32 cellular contexts compared by ENCODE assay signal in the genomic region with DNA sequence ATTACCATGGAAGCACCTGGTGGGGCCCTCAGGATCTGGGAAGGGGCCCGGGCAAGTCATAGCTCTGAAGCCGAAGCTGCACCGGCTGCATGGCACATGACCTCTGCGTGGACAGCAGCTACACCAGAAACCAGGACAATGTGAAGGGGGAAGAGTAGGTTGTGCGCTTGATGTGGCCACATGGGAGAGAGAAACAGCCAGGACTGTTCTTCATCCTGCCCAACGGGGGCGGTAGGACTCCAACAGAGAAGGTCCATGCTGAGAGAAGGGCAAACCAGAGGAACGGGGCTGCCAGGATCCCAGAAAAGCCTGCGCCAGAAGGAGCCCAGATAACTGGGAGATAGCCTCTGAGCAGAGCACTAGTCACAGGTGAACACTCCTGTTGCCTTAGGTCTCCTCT. TPM values are rescaled to one million over a fixed set of nuclear protein-coding genes. Genes with fewer than 3 reads are reported as not detected.
A peak's percentile ranks its signal among the peaks of the same experiment; 100 is the strongest.
DNase-seq lines count a peak whose midpoint lies in the region; ATAC-seq, FAIRE-seq and TF ChIP-seq lines count a peak whose summit lies in the region.
"Had no signal": no experiment of that assay in that cellular context is flagged by ENCODE, and none has a peak within 500 bp of the region (broad histone marks: within the 10 kb centered on the region; RNA-seq: fewer than 3 reads in every experiment).

No MANE protein-coding gene starts in this region.

- POLR2A ChIA-PET in A673 (lab: Charles Lee; ENCODE audit: low non-redundant PET) = no interaction called here
- POLR2A ChIA-PET in HCT116 (lab: Charles Lee) = no interaction called here
- POLR2A ChIA-PET in K562 (lab: Yijun Ruan, JAX) = no interaction called here

- no peak overlapping the region for H3K4me3 ChIP-seq in A673 (ENCODE audit: low read depth, low read length, poor library complexity, severe bottlenecking)
- H3K4me3 ChIP-seq in HCT116 (replicated peaks in 1 of 2; ENCODE audit: low read depth in 1 of 2, low read length in 2 of 2) = no peak overlapping the region
- H3K4me3 ChIP-seq in K562 = no peak overlapping the region
- no peak overlapping the region for H3K4me3 ChIP-seq in keratinocyte (ENCODE audit: control insufficient read depth in 2 of 3, extremely low read depth in 1 of 3, insufficient read depth in 2 of 3, low read depth in 1 of 3, low read length in 3 of 3)
- H3K4me3 ChIP-seq: gastrocnemius medialis, SJSA1, tibial nerve had no signal

- BruUV-seq in A673 (replicated peaks; lab: Mats Ljungman, UMichigan) = no TSS peak
- BruUV-seq in HCT116 (replicated peaks; lab: Mats Ljungman, UMichigan) = no TSS peak
- no TSS peak for BruUV-seq in K562 (replicated peaks; lab: Mats Ljungman, UMichigan)

- no peak overlapping the region for H2AFZ ChIP-seq in HCT116 (ENCODE audit: low read depth, low read length, poor library complexity, severe bottlenecking)
- H2AFZ ChIP-seq in K562 (ENCODE audit: low read depth, low read length) = no peak overlapping the region
- H2AFZ ChIP-seq in keratinocyte (ENCODE audit: control insufficient read depth, low read length) = no peak overlapping the region

- H3K9me3 ChIP-seq in A673 (ENCODE audit: low read depth, low read length, poor library complexity, severe bottlenecking) = no peaks in the 10 kb centered on the region
- H3K9me3 ChIP-seq in HCT116 (ENCODE audit: control insufficient read depth in 1 of 2, insufficient read depth in 1 of 2, low read depth in 1 of 2, low read length in 2 of 2) = no peaks in the 10 kb centered on the region
- H3K9me3 ChIP-seq in K562 (replicated peaks; ENCODE audit: control insufficient read depth, insufficient read depth, low read depth, low read length) = no peaks in the 10 kb centered on the region
- H3K9me3 ChIP-seq in keratinocyte (ENCODE audit: control insufficient read depth, low read depth, low read length) = no peaks in the 10 kb centered on the region
- H3K9me3 ChIP-seq: gastrocnemius medialis, neutrophil had no signal

- TF ChIP-seq CTCF in A673 (conservative IDR thresholded peaks at IDR 0.05; ENCODE audit: low read depth, low read length) = 0 out of 2 replicates have a peak, but pooled peaks have one; percentile 37
- peak; percentile 7 to 36 (median 24); a peak in 4 of 6 replicates for TF ChIP-seq CTCF in HCT116 (IDR thresholded peaks at IDR 0.05 in 2 of 3, conservative IDR thresholded peaks at IDR 0.05 in 1 of 3; ENCODE audit: borderline replicate concordance in 1 of 3, insufficient read depth in 1 of 3, low read depth in 2 of 3, low read length in 2 of 3)
- peak; percentile 14 to 38 (median 29); a peak in 3 of 6 replicates for TF ChIP-seq CTCF in K562 (IDR thresholded peaks at IDR 0.05 in 2 of 3, conservative IDR thresholded peaks at IDR 0.05 in 1 of 3; ENCODE audit: insufficient read depth in 2 of 3, low read depth in 1 of 3, low read length in 3 of 3)
- TF ChIP-seq CTCF in keratinocyte (optimal IDR thresholded peaks at IDR 0.05 in 1 of 3, IDR thresholded peaks at IDR 0.05 in 1 of 3, conservative IDR thresholded peaks at IDR 0.05 in 1 of 3; ENCODE audit: extremely low read depth in 1 of 3, insufficient read depth in 2 of 3, low read length in 3 of 3) = peak in 2 of 3 experiments; percentile 45 to 51

- no peak overlapping the region for H3K27ac Mint-ChIP-seq in activated naive CD8-positive, alpha-beta T cell treated with anti-CD3 and anti-CD28 coated beads for 36 hours
- H3K27ac Mint-ChIP-seq: activated CD4-positive, alpha-beta T cell treated with anti-CD3 and anti-CD28 coated beads for 36 hours; CD8-positive, alpha-beta T cell had no signal

- WGBS in K562 (ENCODE audit: insufficient coverage, low coverage, missing lambda C conversion rate) = 0% methylated on average over 8 of the region's 9 CpGs

- H3K9me2 ChIP-seq in HCT116 (ENCODE audit: insufficient read depth) = no peaks in the 10 kb centered on the region

- intact Hi-C loops in A673 (cut with micrococcal nuclease; ENCODE audit: unreplicated experiment) (no loop called here), HCT116 (cut with micrococcal nuclease) (no loop called here), K562 (cut with micrococcal nuclease) (no loop called here)

- no peaks in the 10 kb centered on the region for H4K20me1 ChIP-seq in HCT116 (ENCODE audit: insufficient read depth)
- no peaks in the 10 kb centered on the region for H4K20me1 ChIP-seq in K562 (replicated peaks; ENCODE audit: control insufficient read depth, insufficient read depth, low read length)
- H4K20me1 ChIP-seq in keratinocyte (ENCODE audit: control insufficient read depth, extremely low read depth, insufficient read depth, low read length) = no peaks in the 10 kb centered on the region

- dilution Hi-C loops in keratinocyte (cut with MboI; ENCODE audit: extremely low pct_ligation_motif_present, low sequenced_read_pairs) = no loop called here

- H3K36me3 ChIP-seq in A673 (ENCODE audit: insufficient read depth, low read length, poor library complexity, severe bottlenecking) (no peaks in the 10 kb centered on the region), HCT116 (ENCODE audit: control insufficient read depth in 1 of 2, insufficient read depth in 2 of 2, low read length in 2 of 2) (no peaks in the 10 kb centered on the region), K562 (ENCODE audit: control insufficient read depth, insufficient read depth, low read length) (no peaks in the 10 kb centered on the region), keratinocyte (ENCODE audit: control insufficient read depth in 2 of 2, extremely low read depth in 1 of 2, insufficient read depth in 2 of 2, low read length in 2 of 2) (no peaks in the 10 kb centered on the region)
- H3K36me3 ChIP-seq: brain microvascular endothelial cell, gastrocnemius medialis, neutrophil, SJSA1, tibial nerve had no signal

- H3K27me3 Mint-ChIP-seq in activated naive CD8-positive, alpha-beta T cell treated with anti-CD3 and anti-CD28 coated beads for 36 hours = peaks cover 34% of the 10 kb centered on the region

- no peak overlapping the region for H3K4me2 ChIP-seq in HCT116 (ENCODE audit: low read length)
- no peak overlapping the region for H3K4me2 ChIP-seq in K562 (ENCODE audit: insufficient read depth, low read length)
- no peak overlapping the region for H3K4me2 ChIP-seq in keratinocyte (ENCODE audit: control insufficient read depth, extremely low read depth, insufficient read depth, low read depth, low read length)

- FAIRE-seq in K562 (lab: Jason Lieb, UNC) = no peak
- no peak for FAIRE-seq in keratinocyte (lab: Jason Lieb, UNC)
- no peak for FAIRE-seq in HTR-8/SVneo (lab: Jason Lieb, UNC)
- FAIRE-seq: RCC 7860, TTC549 had no signal

- H3K36me3 Mint-ChIP-seq in activated naive CD8-positive, alpha-beta T cell treated with anti-CD3 and anti-CD28 coated beads for 36 hours = no peaks in the 10 kb centered on the region
- H3K36me3 Mint-ChIP-seq: CD8-positive, alpha-beta T cell had no signal

- TF ChIP-seq POLR2A in HCT116 (IDR thresholded peaks at IDR 0.05; ENCODE audit: borderline replicate concordance, extremely low read depth, insufficient read depth, insufficient read length) = no peak
- no peak for TF ChIP-seq POLR2A in K562 (conservative IDR thresholded peaks at IDR 0.05)

- peak; percentile 41 for TF ChIP-seq RAD21 in HCT116 (IDR thresholded peaks at IDR 0.05; ENCODE audit: low read depth)
- TF ChIP-seq RAD21 in K562 (CRISPR knock-in tag; conservative IDR thresholded peaks at IDR 0.05 in 1 of 2, IDR thresholded peaks at IDR 0.05 in 1 of 2) = peak in 1 of 2 experiments; percentile 27; a peak in 2 of 4 replicates

- ATAC-seq in HCT116 = peak; percentile 61
- no peak for ATAC-seq in K562
- ATAC-seq: activated CD4-positive, alpha-beta T cell treated with anti-CD3 and anti-CD28 coated beads for 36 hours; activated T-cell treated with anti-CD3 and anti-CD28 coated beads, Interleukin-2, amount 50 U/mL, for 4 hours; CD8-positive, alpha-beta T cell; gastrocnemius medialis had no signal

- H3K27ac ChIP-seq in A673 (ENCODE audit: low read depth, low read length, poor library complexity, severe bottlenecking) = no peak overlapping the region
- no peak overlapping the region for H3K27ac ChIP-seq in HCT116 (ENCODE audit: low read depth, low read length)
- no peak overlapping the region for H3K27ac ChIP-seq in K562 (ENCODE audit: extremely low read depth, low read depth, low read length)
- no peak overlapping the region for H3K27ac ChIP-seq in keratinocyte (ENCODE audit: control insufficient read depth, insufficient read depth, low read length)
- H3K27ac ChIP-seq: brain microvascular endothelial cell, gastrocnemius medialis, neutrophil, SJSA1, tibial nerve had no signal

- DNase-seq in A673 (ENCODE audit: low spot score) (no peak), HCT116 (ENCODE audit: low read depth, low spot score) (no peak), K562 (ENCODE audit: extremely low read depth in 1 of 4, low spot score in 3 of 4) (peak in 2 of 4 experiments; percentile 3 to 6), keratinocyte (ENCODE audit: low read depth, low spot score) (no peak), DMS79 (lab: John Stamatoyannopoulos, UW) (no peak), HTR-8/SVneo (ENCODE audit: insufficient read length, low spot score) (no peak), pons (ENCODE audit: low spot score) (no peak)
- DNase-seq in activated naive CD8-positive, alpha-beta T cell treated with anti-CD3 and anti-CD28 coated beads for 36 hours = no peak
- DNase-seq: 8988T; activated CD4-positive, alpha-beta T cell treated with anti-CD3 and anti-CD28 coated beads for 36 hours; activated CD8-positive, alpha-beta memory T cell treated with anti-CD3 and anti-CD28 coated beads for 24 hours; activated T-cell treated with anti-CD3 and anti-CD28 coated beads, Interleukin-2, amount 50 U/mL, for 4 hours; AML-193; brain microvascular endothelial cell; CD8-positive, alpha-beta T cell; DMS 273 treated with DMSO at 0.1 percent for 48 hours; effector CD8-positive, alpha-beta T cell; gastrocnemius medialis; GDM1; hypothalamus; Kasumi-1; NCI-H1694 treated with DMSO at 0.1 percent for 48 hours; NCI-H526 treated with DMSO at 0.1 percent for 48 hours had no signal

- H3K9me3 Mint-ChIP-seq in activated naive CD8-positive, alpha-beta T cell treated with anti-CD3 and anti-CD28 coated beads for 36 hours = peaks cover 4% of the 10 kb centered on the region

- H3K27me3 ChIP-seq in A673 (replicated peaks; ENCODE audit: insufficient read depth, low read depth, low read length, poor library complexity) (peaks cover 23% of the 10 kb centered on the region), HCT116 (ENCODE audit: insufficient read depth, low read length) (no peaks in the 10 kb centered on the region), K562 (ENCODE audit: control insufficient read depth in 2 of 2, insufficient read depth in 2 of 2, low read length in 2 of 2) (no peaks in the 10 kb centered on the region; a peak in 1 of 5 replicates), keratinocyte (ENCODE audit: control insufficient read depth, extremely low read depth, insufficient read depth, low read length) (peaks cover 17% of the 10 kb centered on the region)

- no peaks in the 10 kb centered on the region for H3K4me1 Mint-ChIP-seq in activated naive CD8-positive, alpha-beta T cell treated with anti-CD3 and anti-CD28 coated beads for 36 hours
- H3K4me1 Mint-ChIP-seq: activated CD4-positive, alpha-beta T cell treated with anti-CD3 and anti-CD28 coated beads for 36 hours had no signal

- no peak for TF ChIP-seq EP300 in K562 (IDR thresholded peaks at IDR 0.05; ENCODE audit: low read length)

- H3K4me1 ChIP-seq in A673 (ENCODE audit: insufficient read depth, low read length, poor library complexity, severe bottlenecking) = no peaks in the 10 kb centered on the region
- no peaks in the 10 kb centered on the region for H3K4me1 ChIP-seq in HCT116 (ENCODE audit: control insufficient read depth in 1 of 2, insufficient read depth in 2 of 2, low read length in 2 of 2)
- H3K4me1 ChIP-seq in K562 (replicated peaks in 1 of 2; ENCODE audit: control insufficient read depth in 2 of 2, insufficient read depth in 2 of 2, low read length in 2 of 2) = no peaks in the 10 kb centered on the region
- H3K4me1 ChIP-seq in keratinocyte (ENCODE audit: control insufficient read depth, extremely low read depth, insufficient read depth, low read length) = no peaks in the 10 kb centered on the region
- H3K4me1 ChIP-seq: gastrocnemius medialis, SJSA1, tibial nerve had no signal

- H3K4me3 Mint-ChIP-seq in activated naive CD8-positive, alpha-beta T cell treated with anti-CD3 and anti-CD28 coated beads for 36 hours = no peak overlapping the region
- H3K4me3 Mint-ChIP-seq: activated CD4-positive, alpha-beta T cell treated with anti-CD3 and anti-CD28 coated beads for 36 hours; activated T-cell treated with anti-CD3 and anti-CD28 coated beads, Interleukin-2, amount 50 U/mL, for 4 hours; CD8-positive, alpha-beta T cell had no signal

- RAD21 ChIA-PET in HCT116 (lab: Charles Lee; ENCODE audit: low non-redundant PET in 1 of 2, low total read pairs in 2 of 2, uncharacterized antibody in 2 of 2, unreplicated experiment in 2 of 2) = no interaction called here

- CTCF ChIA-PET in A673 (lab: Charles Lee) = no interaction called here
- CTCF ChIA-PET in HCT116 (lab: Charles Lee) = no interaction called here
- CTCF ChIA-PET in K562 (lab: Yijun Ruan, JAX; ENCODE audit: low intra/inter-chr PET ratio) = no interaction called here

- H3K9ac ChIP-seq in HCT116 (ENCODE audit: low read length) (no peak overlapping the region), K562 (ENCODE audit: insufficient read depth in 1 of 2, low read depth in 2 of 2, low read length in 2 of 2) (no peak overlapping the region), keratinocyte (ENCODE audit: control insufficient read depth, extremely low read depth, insufficient read depth, low read length) (no peak overlapping the region)

- in situ Hi-C loops in K562 (cut with MboI) = no loop called here

- H3K9me1 ChIP-seq in K562 (ENCODE audit: control insufficient read depth, insufficient read depth, low read length) (no peaks in the 10 kb centered on the region), keratinocyte (ENCODE audit: control insufficient read depth, extremely low read depth, insufficient read depth, low read length) (no peaks in the 10 kb centered on the region)

- H3K79me2 ChIP-seq in HCT116 (ENCODE audit: insufficient read depth, low read length) (no peaks in the 10 kb centered on the region), K562 (ENCODE audit: control insufficient read depth, insufficient read depth, low read length) (no peaks in the 10 kb centered on the region), keratinocyte (ENCODE audit: control insufficient read depth, insufficient read depth, low read length) (no peaks in the 10 kb centered on the region)

RNA-seq across cellular contexts. Expression of a gene that starts 54.9 kb away (rescaled TPM):
- total RNA-seq in A673 (2021) (not detected in 2 replicates), HCT116 (2021; ENCODE audit: unreplicated experiment) (0.30 TPM), K562 (2014; rRNA removed) (not detected in 2 replicates), K562 (2014; rRNA removed; fragmentation: Illumina TruSeq; extraction: Trizol) (not detected in 2 replicates), K562 (2015; rRNA removed; fragmentation: Illumina TruSeq; extraction: Trizol) (not detected in 2 replicates), K562 (2021) (not detected in 2 replicates)
- 0.25 and 0.33 TPM in 2 replicates for polyA plus RNA-seq in HCT116 (2012)
- not detected in 2 replicates for total RNA-seq in K562 (2011; cell fraction: chromatin; rRNA removed; ENCODE audit: low replicate concordance)
- total RNA-seq in K562 (2011; cell fraction: nucleolus; rRNA removed) = not detected in 2 replicates
- not detected in 2 replicates for total RNA-seq in K562 (2011; cell fraction: nucleoplasm; rRNA removed)
- polyA plus RNA-seq in K562 (2011; rRNA removed) (not detected in 2 replicates), K562 (2014; fragmentation: Illumina TruSeq; extraction: Trizol) (not detected in 2 replicates), K562 (2014; fragmentation: Nextera tagmentation; extraction: Ambion mirVana) (not detected), K562 (2014; rRNA removed) (not detected in 2 replicates), keratinocyte (0.05 TPM in 1 of 3 replicates, not detected in the others)
- not detected in 2 replicates for polyA plus RNA-seq in K562 (2011; cell fraction: cytosol; rRNA removed)
- polyA plus RNA-seq in K562 (2011; cell fraction: nucleus; rRNA removed) = not detected in 2 replicates
- polyA plus RNA-seq in K562 (2012) = not detected in 2 replicates
- polyA minus RNA-seq in K562 (2011; rRNA and poly(A)+ RNA removed) = not detected in 2 replicates
- polyA minus RNA-seq in K562 (2011; cell fraction: cytosol; rRNA and poly(A)+ RNA removed) = not detected in 2 replicates
- polyA minus RNA-seq in K562 (2011; cell fraction: nucleus; rRNA and poly(A)+ RNA removed) = not detected in 2 replicates
- polyA plus RNA-seq in keratinocyte (2011; ENCODE audit: low read depth) = not detected
- polyA plus RNA-seq in keratinocyte (2011; cell fraction: cytosol; rRNA removed) = not detected in 2 replicates
- polyA plus RNA-seq in keratinocyte (2011; cell fraction: nucleus; rRNA removed) = not detected in 2 replicates
- 0.10 TPM in 1 of 2 replicates, not detected in the other for polyA plus RNA-seq in keratinocyte (2012; ENCODE audit: low replicate concordance)
- polyA minus RNA-seq in keratinocyte = 0.79 TPM in 1 of 3 replicates, not detected in the others
- not detected for polyA minus RNA-seq in keratinocyte (2011; cell fraction: cytosol; rRNA and poly(A)+ RNA removed)
- polyA minus RNA-seq in keratinocyte (2011; cell fraction: nucleus; rRNA and poly(A)+ RNA removed) = not detected in 2 replicates
- total RNA-seq in activated naive CD8-positive, alpha-beta T cell treated with anti-CD3 and anti-CD28 coated beads for 36 hours = not detected
- total RNA-seq: activated CD4-positive, alpha-beta T cell treated with anti-CD3 and anti-CD28 coated beads for 36 hours; activated T-cell treated with anti-CD3 and anti-CD28 coated beads, Interleukin-2, amount 50 U/mL, for 4 hours; CD8-positive, alpha-beta T cell; gastrocnemius medialis; lung microvascular endothelial cell; pulmonary artery endothelial cell; SJSA1; T-helper 1 cell treated with Interleukin-12 subunit alpha and Interleukin-12 subunit beta and Interleukin-4 antibody, amounts not matched to agents 30 ng/mL and 1 ng/mL, for 36 hours; tibial nerve had no signal
- polyA plus RNA-seq: esophagus had no signal
